ENCODE assay signal across 8 cellular contexts in the genomic region with DNA sequence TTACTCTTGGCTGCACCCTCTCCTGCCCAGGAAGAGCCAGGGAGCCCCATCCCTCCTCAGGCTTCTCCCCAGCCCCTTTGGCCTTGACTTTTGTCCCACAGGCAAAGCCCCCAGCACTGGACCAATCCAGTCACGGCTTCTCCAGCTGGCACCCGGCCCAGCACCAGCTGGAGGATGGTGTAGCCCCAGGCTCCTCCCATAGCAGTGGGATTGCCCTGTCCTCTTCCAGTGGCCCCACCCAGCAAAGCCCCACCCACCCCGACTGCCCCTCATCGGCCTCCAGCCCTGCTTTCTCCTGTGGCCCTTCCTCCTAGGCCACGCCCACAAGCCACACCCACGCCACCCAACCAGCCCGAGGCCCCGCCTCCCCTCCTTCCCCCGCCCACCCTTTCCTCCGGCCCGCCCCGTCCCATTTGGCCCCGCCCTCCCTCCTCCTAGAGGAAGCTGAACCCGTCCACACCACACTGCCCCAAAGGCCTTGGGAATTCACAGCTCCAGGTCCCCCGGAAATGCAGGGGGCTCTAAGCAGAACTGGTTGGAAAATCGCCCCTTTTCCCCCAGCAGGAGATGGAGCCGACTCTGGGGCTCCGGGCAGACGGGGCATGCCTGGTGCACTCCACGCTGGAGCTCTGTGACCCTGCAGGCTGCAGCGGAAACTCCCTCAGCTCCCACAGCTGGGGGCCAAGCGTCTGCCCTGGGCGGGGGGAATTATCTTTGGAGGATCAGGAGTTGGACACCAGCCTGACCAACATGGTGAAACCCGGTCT. TPM values are rescaled to one million over a fixed set of nuclear protein-coding genes. Genes with fewer than 3 reads are reported as not detected.
DNase-seq lines count a peak whose midpoint lies in the region; ATAC-seq and TF ChIP-seq lines count a peak whose summit lies in the region.

No MANE protein-coding gene starts in this region.

- BruUV-seq in A673 (replicated peaks; lab: Mats Ljungman, UMichigan) = no TSS peak

- no peak for TF ChIP-seq CTCF in A673 (conservative IDR thresholded peaks at IDR 0.05; ENCODE audit: low read depth, low read length)
- no peak for TF ChIP-seq CTCF in GM12865 (IDR thresholded peaks at IDR 0.05; ENCODE audit: insufficient read depth, low read depth, low read length, missing control alignments)
- no peak for TF ChIP-seq CTCF in fibroblast of the aortic adventitia (IDR thresholded peaks at IDR 0.05; ENCODE audit: insufficient read depth, low read length)
- no peak for TF ChIP-seq CTCF in neural progenitor cell (IDR thresholded peaks at IDR 0.05)

- H3K4me3 ChIP-seq in A673 (ENCODE audit: low read depth, low read length, poor library complexity, severe bottlenecking) = no peak overlapping the region
- H3K4me3 ChIP-seq in GM12865 (ENCODE audit: low read depth, low read length) = no peak overlapping the region
- H3K4me3 ChIP-seq in fibroblast of the aortic adventitia (ENCODE audit: low read depth, low read length) = no peak overlapping the region
- no peak overlapping the region for H3K4me3 ChIP-seq in neural progenitor cell

- no peak for ATAC-seq in GM21717 (IDR thresholded peaks at IDR 0.05; ENCODE audit: unreplicated experiment)

- intact Hi-C loops in A673 (cut with micrococcal nuclease; ENCODE audit: unreplicated experiment) = no loop called here

- H3K27ac ChIP-seq in A673 (ENCODE audit: low read depth, low read length, poor library complexity, severe bottlenecking) (peak overlapping the region; percentile 54), neural progenitor cell (no peak overlapping the region)

- no peaks in the 10 kb centered on the region for H3K79me2 ChIP-seq in neural progenitor cell (ENCODE audit: low read depth)

- peaks cover 11% of the 10 kb centered on the region for H3K27me3 ChIP-seq in A673 (replicated peaks; ENCODE audit: insufficient read depth, low read depth, low read length, poor library complexity)
- peaks cover 27% of the 10 kb centered on the region for H3K27me3 ChIP-seq in neural progenitor cell

- no peaks in the 10 kb centered on the region for H3K9me3 Mint-ChIP-seq in neural progenitor cell

- peaks cover under 1% of the 10 kb centered on the region for H4K20me1 ChIP-seq in neural progenitor cell (ENCODE audit: low read depth)

- no peak overlapping the region for H3K27ac Mint-ChIP-seq in neural progenitor cell

- H3K36me3 Mint-ChIP-seq in neural progenitor cell = no peaks in the 10 kb centered on the region

- CTCF ChIA-PET in A673 (lab: Charles Lee) = interaction anchor here (0.7 to 0.9 kb wide), 2 partner anchors 91 to 211 kb away, joined by 3 read pairs; no protein-coding TSS in a partner anchor

- peaks cover 6% of the 10 kb centered on the region for H3K36me3 ChIP-seq in A673 (ENCODE audit: insufficient read depth, low read length, poor library complexity, severe bottlenecking)
- H3K36me3 ChIP-seq in neural progenitor cell = no peaks in the 10 kb centered on the region

- H3K9ac ChIP-seq in neural progenitor cell = no peak overlapping the region

- no peak overlapping the region for H2AFZ ChIP-seq in neural progenitor cell (replicated peaks)

- peak overlapping the region; percentile 38 for H3K4me2 ChIP-seq in neural progenitor cell

- no peaks in the 10 kb centered on the region for H3F3A ChIP-seq in neural progenitor cell (ENCODE audit: low read depth)

- POLR2A ChIA-PET in A673 (lab: Charles Lee; ENCODE audit: low non-redundant PET) = interaction anchor here (0.6 kb wide), 1 partner anchor 762 kb away, joined by 3 read pairs; no protein-coding TSS in a partner anchor

- H3K4me1 ChIP-seq in A673 (ENCODE audit: insufficient read depth, low read length, poor library complexity, severe bottlenecking) (peaks cover 16% of the 10 kb centered on the region), neural progenitor cell (peaks cover 2% of the 10 kb centered on the region)

- no peak overlapping the region for H3K4me3 Mint-ChIP-seq in neural progenitor cell

- H3K27me3 Mint-ChIP-seq in neural progenitor cell (ENCODE audit: insufficient read depth, low read depth) = peaks cover 13% of the 10 kb centered on the region

- no peaks in the 10 kb centered on the region for H3K9me3 ChIP-seq in A673 (ENCODE audit: low read depth, low read length, poor library complexity, severe bottlenecking)
- no peaks in the 10 kb centered on the region for H3K9me3 ChIP-seq in neural progenitor cell (ENCODE audit: low read depth)

- H3K4me1 Mint-ChIP-seq in neural progenitor cell = peaks cover 4% of the 10 kb centered on the region

- DNase-seq in A673 (ENCODE audit: low spot score) (peak; percentile 95), GM12865 (ENCODE audit: low read depth) (peak; percentile 76), NCI-H2171 treated with DMSO at 0.1 percent for 48 hours (lab: John Stamatoyannopoulos, UW) (peak; percentile 52), fibroblast of the aortic adventitia (ENCODE audit: low read depth) (peak; percentile 82), neural progenitor cell (ENCODE audit: low spot score) (peak; percentile 96), middle frontal gyrus (ENCODE audit: extremely low spot score, low spot score) (no peak)
- peak; percentile 41 for DNase-seq in activated CD4-positive, alpha-beta T cell treated with anti-CD3 and anti-CD28 coated beads, Interleukin-2, amount 50 U/mL, for 1 hour

RNA-seq across cellular contexts. Expression of gene GET4, which starts 25.2 kb away (rescaled TPM):
- 49.7 and 51.9 TPM in 2 replicates for total RNA-seq in A673 (2021)
- 13.5 and 14.2 TPM in 2 replicates for total RNA-seq in fibroblast of the aortic adventitia (ENCODE audit: low replicate concordance)
- total RNA-seq in neural progenitor cell (ENCODE audit: low replicate concordance) = 17.2 and 35.7 TPM in 2 replicates

RNA-seq across cellular contexts. Expression of gene ADAP1, which starts 52.9 kb away (rescaled TPM):
- total RNA-seq in A673 (2021) = 16.4 and 18.6 TPM in 2 replicates
- 0.57 and 0.72 TPM in 2 replicates for total RNA-seq in fibroblast of the aortic adventitia (ENCODE audit: low replicate concordance)
- 0.30 and 2.0 TPM in 2 replicates for total RNA-seq in neural progenitor cell (ENCODE audit: low replicate concordance)
